10 cellular contexts compared by ENCODE assay signal in genomic region chr13:27130223-27131015, GRCh38. TPM values are rescaled to one million over a fixed set of nuclear protein-coding genes. Genes with fewer than 3 reads are reported as not detected.
DNase-seq lines count a peak whose midpoint lies in the region; ATAC-seq, FAIRE-seq and TF ChIP-seq lines count a peak whose summit lies in the region.
"Had no signal": no experiment of that assay in that cellular context is flagged by ENCODE, and none has a peak within 500 bp of the region (broad histone marks: within the 10 kb centered on the region; RNA-seq: fewer than 3 reads in every experiment).

No MANE protein-coding gene starts in this region.

- peak; percentile 66 for ATAC-seq in omental fat pad (ENCODE audit: low FRiP score)
- no peak for ATAC-seq in HG03135 (IDR thresholded peaks at IDR 0.05; ENCODE audit: unreplicated experiment)
- ATAC-seq in HG02970 (IDR thresholded peaks at IDR 0.05; ENCODE audit: low FRiP score, unreplicated experiment): no peak

- FAIRE-seq in endothelial cell of umbilical vein (lab: Jason Lieb, UNC): no peak
- FAIRE-seq: TTC549 had no signal

- BruUV-seq in endothelial cell of umbilical vein (replicated peaks; lab: Mats Ljungman, UMichigan): no TSS peak

- no peaks in the 10 kb centered on the region for H3K9me3 ChIP-seq in endothelial cell of umbilical vein (replicated peaks; ENCODE audit: control insufficient read depth, insufficient read depth, low read length)

- H3K9ac ChIP-seq in endothelial cell of umbilical vein (replicated peaks; ENCODE audit: extremely low read depth, insufficient read depth, low read length): no peak overlapping the region

- H4K20me1 ChIP-seq in endothelial cell of umbilical vein (replicated peaks; ENCODE audit: control insufficient read depth, extremely low read depth, insufficient read depth, low read length): peaks cover 14% of the 10 kb centered on the region

- TF ChIP-seq CTCF in endothelial cell of umbilical vein (IDR thresholded peaks at IDR 0.05; ENCODE audit: extremely low read depth in 1 of 2, insufficient read depth in 1 of 2, low read depth in 1 of 2, low read length in 2 of 2): no peak
- no peak for TF ChIP-seq CTCF in omental fat pad (IDR thresholded peaks at IDR 0.05)

- dilution Hi-C loops in endothelial cell of umbilical vein (cut with MboI; ENCODE audit: extremely low pct_ligation_motif_present, low sequenced_read_pairs): no loop called here

- H3K4me3 ChIP-seq in endothelial cell of umbilical vein (replicated peaks in 1 of 3; ENCODE audit: insufficient read depth in 1 of 3, low read depth in 1 of 3, low read length in 3 of 3): no peak overlapping the region

- H2AFZ ChIP-seq in endothelial cell of umbilical vein (ENCODE audit: low read depth, low read length): no peak overlapping the region

- DNase-seq in GM03348 (ENCODE audit: low spot score) (peak; percentile 5), RPMI7951 (ENCODE audit: low read depth) (peak; percentile 38), endothelial cell of umbilical vein (ENCODE audit: low read depth, low spot score) (no peak), omental fat pad (ENCODE audit: low spot score) (no peak), UCSD-AML1 (lab: John Stamatoyannopoulos, UW; ENCODE audit: unreplicated experiment) (no peak), amygdala (lab: John Stamatoyannopoulos, UW) (no peak)
- DNase-seq: NCI-H187 treated with DMSO at 0.1 percent for 48 hours had no signal

- intact Hi-C loops in endothelial cell of umbilical vein (cut with micrococcal nuclease): no loop called here

- CTCF ChIA-PET in endothelial cell of umbilical vein (lab: Charles Lee): no interaction called here

- H3K27me3 ChIP-seq in endothelial cell of umbilical vein (ENCODE audit: control insufficient read depth in 2 of 2, insufficient read depth in 2 of 2, low read length in 2 of 2): no peaks in the 10 kb centered on the region

- no peak for TF ChIP-seq POLR2A in endothelial cell of umbilical vein (IDR thresholded peaks at IDR 0.05; ENCODE audit: low read depth, low read length)

- no peak overlapping the region for H3K27ac ChIP-seq in endothelial cell of umbilical vein (ENCODE audit: insufficient read depth, low read depth, low read length)

- peaks cover 99% of the 10 kb centered on the region for H3K79me2 ChIP-seq in endothelial cell of umbilical vein (ENCODE audit: control insufficient read depth, insufficient read depth, low read length)

- H3K4me2 ChIP-seq in endothelial cell of umbilical vein (ENCODE audit: insufficient read depth, low read length): peak overlapping the region; percentile 71

- no peaks in the 10 kb centered on the region for H3K36me3 ChIP-seq in endothelial cell of umbilical vein (ENCODE audit: control insufficient read depth in 2 of 2, extremely low read depth in 1 of 2, insufficient read depth in 2 of 2, low read length in 2 of 2)

- no peaks in the 10 kb centered on the region for H3K9me1 ChIP-seq in endothelial cell of umbilical vein (replicated peaks; ENCODE audit: control insufficient read depth, extremely low read depth, insufficient read depth, low read length)

- peaks cover 26% of the 10 kb centered on the region for H3K4me1 ChIP-seq in endothelial cell of umbilical vein (ENCODE audit: control insufficient read depth, extremely low read depth, insufficient read depth, low read length)

- POLR2A ChIA-PET in endothelial cell of umbilical vein (lab: Charles Lee): interaction anchor here (0.7 kb wide), 1 partner anchor 82 kb away, joined by 3 read pairs; no protein-coding TSS in a partner anchor

TF ChIP-seq in endothelial cell of umbilical vein, 7 proteins besides CTCF, POLR2A, EP300 and RAD21:
- no peak for TF ChIP-seq POLR2AphosphoS5 (IDR thresholded peaks at IDR 0.05; ENCODE audit: insufficient read depth, low read depth, low read length)
- no peak for TF ChIP-seq MYC (IDR thresholded peaks at IDR 0.05; ENCODE audit: low read depth, low read length)
- no peak for TF ChIP-seq MAX (IDR thresholded peaks at IDR 0.05; ENCODE audit: insufficient read depth, insufficient read length)

RNA-seq across cellular contexts. Expression of gene USP12, which starts 41.2 kb away (rescaled TPM):
- total RNA-seq in RPMI7951 (2014; rRNA removed; shearing (Covaris generic)): 13.5 and 16.6 TPM in 2 replicates
- total RNA-seq in endothelial cell of umbilical vein (31.5 and 33.4 TPM in 2 replicates), omental fat pad (10 to 100 TPM; 22.5 to 42.3 (median 31.4) TPM)
- polyA plus RNA-seq in endothelial cell of umbilical vein: 3.4 and 6.2 TPM in 2 replicates
- polyA plus RNA-seq in endothelial cell of umbilical vein (2011; cell fraction: cytosol; rRNA removed): 9.1 and 9.2 TPM in 2 replicates
- 10.0 and 13.8 TPM in 2 replicates for polyA plus RNA-seq in endothelial cell of umbilical vein (2011; cell fraction: nucleus; rRNA removed)
- polyA plus RNA-seq in endothelial cell of umbilical vein (2012): 20.2 and 37.7 TPM in 2 replicates
- polyA minus RNA-seq in endothelial cell of umbilical vein: 11.1 and 12.3 TPM in 2 replicates
- 7.7 TPM for polyA minus RNA-seq in endothelial cell of umbilical vein (2011; cell fraction: cytosol; rRNA and poly(A)+ RNA removed)
- polyA minus RNA-seq in endothelial cell of umbilical vein (2011; cell fraction: nucleus; rRNA and poly(A)+ RNA removed): 20.1 and 23.9 TPM in 2 replicates

Comparison
In these comparisons a context has a peak if more than half of its experiments do, and no peak if none do; other contexts are left out.
1. DNase-seq: peak in GM03348 (single experiment) and RPMI7951 (single experiment); none in endothelial cell of umbilical vein (single experiment), omental fat pad (single experiment), UCSD-AML1 (single experiment) and amygdala (0 of 56).